In the genomic region with DNA sequence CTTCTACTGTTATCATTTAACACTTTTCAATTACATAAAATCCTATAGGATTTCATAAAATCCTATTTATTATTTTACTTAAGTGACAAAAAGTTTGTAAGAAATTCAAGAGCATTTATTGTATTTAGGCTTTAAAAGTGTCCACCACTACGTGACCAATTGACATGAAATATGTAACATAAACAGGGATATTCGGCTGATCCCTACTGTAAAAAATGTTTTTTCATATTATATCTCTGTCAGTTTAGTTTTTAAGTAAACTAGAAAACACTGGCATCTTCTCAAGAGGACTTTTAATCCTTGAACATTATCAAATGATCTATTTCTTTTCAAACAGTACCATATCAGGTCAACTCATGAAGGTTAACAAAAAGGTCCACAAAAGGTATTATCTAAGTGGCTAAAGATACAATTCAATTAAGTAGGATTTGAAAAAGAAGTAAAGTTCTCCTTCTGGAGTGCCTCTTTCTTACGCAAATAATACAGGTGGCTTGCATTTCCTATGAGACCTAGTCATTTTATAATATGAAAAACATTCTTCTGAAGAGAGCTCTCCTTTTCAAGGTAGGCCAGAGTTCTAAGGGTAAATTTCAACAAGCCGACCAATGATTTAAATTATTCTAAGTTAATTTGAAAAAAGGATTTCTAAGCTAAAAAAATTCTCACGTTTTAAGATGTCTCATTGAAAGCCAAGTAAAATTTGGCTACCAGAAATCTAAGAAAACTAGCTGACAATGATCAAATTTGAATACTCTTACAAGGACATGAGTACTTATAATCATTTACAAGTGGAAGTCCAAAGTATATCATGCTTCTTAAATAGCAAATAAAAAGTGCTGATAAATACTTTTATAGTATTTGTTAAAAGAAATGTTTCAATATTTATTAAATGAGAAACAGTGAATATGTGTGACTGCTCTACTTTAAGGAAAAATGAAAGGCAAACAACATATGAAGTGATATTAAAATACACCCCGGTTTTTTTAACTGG, we compare ENCODE assay signal across 8 cellular contexts.
DNase-seq lines count a peak whose midpoint lies in the region; ATAC-seq lines count a peak whose summit lies in the region.

No MANE protein-coding gene starts in this region.

- H3K4me1 Mint-ChIP-seq in CD4-positive, alpha-beta memory T cell = peaks cover 12 to 31% (median 24%) of the 10 kb centered on the region in 4 donors

- intact Hi-C loops in CD4-positive, alpha-beta memory T cell (cut with micrococcal nuclease) = loop anchor here (5.0 kb wide), 3 partner anchors 121 to 884 kb away; partner anchors contain the start of gene EGR2
- intact Hi-C loops in left colon (cut with DNase I, micrococcal nuclease) = loop anchor here in 1 of 2 donors (5.0 kb wide), 1 partner anchor 366 kb away; no protein-coding TSS in a partner anchor

- H3K27ac Mint-ChIP-seq in CD4-positive, alpha-beta memory T cell = peak overlapping the region; percentile 83 to 100 (median 89)

- no peak for ATAC-seq in GM21423 (IDR thresholded peaks at IDR 0.05; ENCODE audit: unreplicated experiment)
- no peak for ATAC-seq in left colon

- no peaks in the 10 kb centered on the region for H3K9me3 Mint-ChIP-seq in CD4-positive, alpha-beta memory T cell

- H3K36me3 ChIP-seq in CD4-positive, alpha-beta memory T cell (ENCODE audit: insufficient read depth, low read length) = no peaks in the 10 kb centered on the region
- H3K36me3 ChIP-seq in KOPT-K1 (ENCODE audit: insufficient read depth, low read length) (peaks cover 2% of the 10 kb centered on the region), muscle layer of colon (ENCODE audit: insufficient read depth, low read length) (no peaks in the 10 kb centered on the region)

- no peaks in the 10 kb centered on the region for H3K27me3 ChIP-seq in CD4-positive, alpha-beta memory T cell (ENCODE audit: insufficient read depth, low read length)
- H3K27me3 ChIP-seq in muscle layer of colon (ENCODE audit: control insufficient read depth in 1 of 2, insufficient read depth in 2 of 2, low read length in 2 of 2) = no peaks in the 10 kb centered on the region

- peaks cover 42% of the 10 kb centered on the region for H3K4me1 ChIP-seq in CD4-positive, alpha-beta memory T cell (ENCODE audit: insufficient read depth, low read length)
- H3K4me1 ChIP-seq in muscle layer of colon (ENCODE audit: insufficient read depth, low read length) = peaks cover 13% of the 10 kb centered on the region

- CTCF ChIA-PET in CD4-positive, alpha-beta memory T cell (lab: Charles Lee; ENCODE audit: partially characterized antibody) = interaction anchor here (0.9 to 2.8 kb wide), 6 partner anchors 50 to 364 kb away, joined by 3 to 14 read pairs (median 4); partner anchors contain the start of gene REEP3

- peaks cover 7 to 38% of the 10 kb centered on the region in 2 donors for H3K36me3 Mint-ChIP-seq in CD4-positive, alpha-beta memory T cell

- H3K4me3 Mint-ChIP-seq in CD4-positive, alpha-beta memory T cell = peak overlapping the region; percentile 96 to 100 (median 98)

- peak overlapping the region; percentile 58 for H3K9ac ChIP-seq in muscle layer of colon (ENCODE audit: low read length)

- H3K27ac ChIP-seq in CD4-positive, alpha-beta memory T cell (ENCODE audit: low read depth, low read length) = peak overlapping the region; percentile 94
- peak overlapping the region; percentile 83 for H3K27ac ChIP-seq in KOPT-K1 (ENCODE audit: low read depth, low read length, poor library complexity, severe bottlenecking)
- peak overlapping the region; percentile 75 for H3K27ac ChIP-seq in muscle layer of colon (ENCODE audit: low read depth, low read length)

- H3K9me3 ChIP-seq in CD4-positive, alpha-beta memory T cell (ENCODE audit: control insufficient read depth in 1 of 2, low read length in 2 of 2) = no peaks in the 10 kb centered on the region
- H3K9me3 ChIP-seq in KOPT-K1 (ENCODE audit: insufficient read depth, low read length, poor library complexity, severe bottlenecking) (no peaks in the 10 kb centered on the region), muscle layer of colon (ENCODE audit: low read length) (no peaks in the 10 kb centered on the region)

- POLR2A ChIA-PET in CD4-positive, alpha-beta memory T cell (lab: Charles Lee; ENCODE audit: partially characterized antibody) = interaction anchor here (0.6 to 7.5 kb wide), 11 partner anchors 9 to 1218 kb away, joined by 3 to 58 read pairs (median 17); partner anchors contain the start of gene REEP3

- H3K4me3 ChIP-seq in CD4-positive, alpha-beta memory T cell (ENCODE audit: low read length in 2 of 2) = peak overlapping the region; percentile 59 to 63
- H3K4me3 ChIP-seq in muscle layer of colon (ENCODE audit: low read depth in 1 of 2, low read length in 2 of 2) = peak overlapping the region; percentile 36 to 64

- no peaks in the 10 kb centered on the region for H3K27me3 Mint-ChIP-seq in CD4-positive, alpha-beta memory T cell

- DNase-seq in CD4-positive, alpha-beta memory T cell = peak in 2 of 5 donors; percentile 21
- peak; percentile 21 for DNase-seq in central memory CD4-positive, alpha-beta T cell
- DNase-seq in anterior cingulate cortex (lab: John Stamatoyannopoulos, UW) = no peak
- DNase-seq in NCI-H2227 treated with DMSO at 0.1 percent for 48 hours (lab: John Stamatoyannopoulos, UW) = no peak
- DNase-seq in left colon = no peak
